Comparison of ENCODE assay signal across 8 cellular contexts in genomic region chr12:120369476-120370342, GRCh38. TPM values are rescaled to one million over a fixed set of nuclear protein-coding genes. Genes with fewer than 3 reads are reported as not detected.
DNase-seq lines count a peak whose midpoint lies in the region; ATAC-seq and TF ChIP-seq lines count a peak whose summit lies in the region.
"Had no signal": no experiment of that assay in that cellular context is flagged by ENCODE, and none has a peak within 500 bp of the region (broad histone marks: within the 10 kb centered on the region; RNA-seq: fewer than 3 reads in every experiment).

No MANE protein-coding gene starts in this region.

- peak overlapping the region; percentile 63 for H3K4me3 Mint-ChIP-seq in activated CD8-positive, alpha-beta T cell treated with anti-CD3 and anti-CD28 coated beads for 36 hours

- peak overlapping the region; percentile 64 for H3K27ac ChIP-seq in HUES48 (ENCODE audit: low read depth, low read length)
- H3K27ac ChIP-seq in skin epidermis = no peak overlapping the region

- POLR2A ChIA-PET in activated CD8-positive, alpha-beta T cell treated with anti-CD3 and anti-CD28 coated beads for 36 hours (lab: Charles Lee) = interaction anchor here (0.6 kb wide), 1 partner anchor 78 kb away, joined by 3 read pairs; no protein-coding TSS in a partner anchor

- DNase-seq in activated CD8-positive, alpha-beta T cell treated with anti-CD3 and anti-CD28 coated beads for 36 hours = no peak
- DNase-seq in NCI-H2029 (lab: John Stamatoyannopoulos, UW) (no peak), mesenteric fat pad (ENCODE audit: low spot score) (no peak), NCI-H1105 (lab: John Stamatoyannopoulos, UW) (no peak)
- DNase-seq: NCI-H446 treated with DMSO at 0.1 percent for 48 hours had no signal

- no peak for TF ChIP-seq CTCF in activated CD8-positive, alpha-beta T cell treated with anti-CD3 and anti-CD28 coated beads for 36 hours (IDR thresholded peaks at IDR 0.05)

- H3K4me1 ChIP-seq in HUES48 (ENCODE audit: control insufficient read depth, insufficient read depth, low read length) = peaks cover 41% of the 10 kb centered on the region

- peaks cover 11% of the 10 kb centered on the region for H3K4me1 Mint-ChIP-seq in activated CD8-positive, alpha-beta T cell treated with anti-CD3 and anti-CD28 coated beads for 36 hours (ENCODE audit: low read depth)

- H3K9me3 Mint-ChIP-seq in activated CD8-positive, alpha-beta T cell treated with anti-CD3 and anti-CD28 coated beads for 36 hours = no peaks in the 10 kb centered on the region

- H3K9ac ChIP-seq in HUES48 (ENCODE audit: low read depth, low read length) = no peak overlapping the region; the same call in 1 of the 2 replicates

- no peak overlapping the region for H3K27ac Mint-ChIP-seq in activated CD8-positive, alpha-beta T cell treated with anti-CD3 and anti-CD28 coated beads for 36 hours

- H3K36me3 Mint-ChIP-seq in activated CD8-positive, alpha-beta T cell treated with anti-CD3 and anti-CD28 coated beads for 36 hours (ENCODE audit: low read depth) = no peaks in the 10 kb centered on the region

- H3K27me3 Mint-ChIP-seq in activated CD8-positive, alpha-beta T cell treated with anti-CD3 and anti-CD28 coated beads for 36 hours = peaks cover 69% of the 10 kb centered on the region

- CTCF ChIA-PET in activated CD8-positive, alpha-beta T cell treated with anti-CD3 and anti-CD28 coated beads for 36 hours (lab: Charles Lee) = no interaction called here

- intact Hi-C loops in activated CD8-positive, alpha-beta T cell treated with anti-CD3 and anti-CD28 coated beads for 36 hours (cut with micrococcal nuclease) = no loop called here

- no peaks in the 10 kb centered on the region for H3K9me3 ChIP-seq in HUES48 (ENCODE audit: control insufficient read depth, insufficient read depth, low read length)
- H3K9me3 ChIP-seq in iPS-18c (ENCODE audit: control insufficient read depth, insufficient read depth, low read length) = no peaks in the 10 kb centered on the region

- peaks cover 35% of the 10 kb centered on the region for H3K27me3 ChIP-seq in HUES48 (ENCODE audit: control insufficient read depth, insufficient read depth, low read length)

- peaks cover 21% of the 10 kb centered on the region for H3K36me3 ChIP-seq in HUES48 (ENCODE audit: control insufficient read depth, insufficient read depth, low read length)

- no peak for ATAC-seq in activated CD8-positive, alpha-beta T cell treated with anti-CD3 and anti-CD28 coated beads for 36 hours

- H3K4me3 ChIP-seq in HUES48 (ENCODE audit: low read depth, low read length) (peak overlapping the region; percentile 66), iPS-18c (ENCODE audit: insufficient read depth, low read depth, low read length) (peak overlapping the region; percentile 56), skin epidermis (peak overlapping the region in 4 of 7 experiments; percentile 31 to 57 (median 42))

RNA-seq across cellular contexts. Expression of gene MSI1, which starts 0.7 kb away (rescaled TPM):
- under 1 TPM; 0.78 to 0.90 TPM for total RNA-seq in activated CD8-positive, alpha-beta T cell treated with anti-CD3 and anti-CD28 coated beads for 36 hours
- total RNA-seq in mesenteric fat pad = 0.58 TPM

RNA-seq across cellular contexts. Expression of gene PLA2G1B, which starts 42.1 kb away (rescaled TPM):
- total RNA-seq in activated CD8-positive, alpha-beta T cell treated with anti-CD3 and anti-CD28 coated beads for 36 hours = under 1 TPM in 1 of 2 experiments, not detected in 1; 0.99 TPM
- 1.8 TPM for total RNA-seq in mesenteric fat pad
